ENCODE assay signal across 8 cellular contexts in genomic region chr5:39376293-39376714, GRCh38. TPM values are rescaled to one million over a fixed set of nuclear protein-coding genes. Genes with fewer than 3 reads are reported as not detected.
A peak's percentile ranks its signal among the peaks of the same experiment; 100 is the strongest.
DNase-seq lines count a peak whose midpoint lies in the region; ATAC-seq and TF ChIP-seq lines count a peak whose summit lies in the region.

No MANE protein-coding gene starts in this region.

- CTCF ChIA-PET in OCI-LY7 (lab: Charles Lee; ENCODE audit: unreplicated experiment) = interaction anchor here (0.7 to 2.5 kb wide), 4 partner anchors 8 to 172 kb away, joined by 3 to 10 read pairs (median 4); no protein-coding TSS in a partner anchor

- no peaks in the 10 kb centered on the region for H4K20me1 ChIP-seq in OCI-LY7 (ENCODE audit: insufficient read depth, low read length)

- WGBS in iPS DF 6.9 (ENCODE audit: insufficient coverage, insufficient read length) = no CpG with 5 or more reads among the region's 3 CpGs

- H3K4me3 ChIP-seq in OCI-LY7 (ENCODE audit: low read depth, low read length, poor library complexity, severe bottlenecking) = no peak overlapping the region
- no peak overlapping the region for H3K4me3 ChIP-seq in ascending aorta
- no peak overlapping the region for H3K4me3 ChIP-seq in iPS DF 6.9 (ENCODE audit: low read length)

- intact Hi-C loops in OCI-LY7 (cut with micrococcal nuclease; ENCODE audit: unreplicated experiment) = loop anchor here (2.0 to 10.0 kb wide), 2 partner anchors 162 to 170 kb away; partner anchors contain the start of gene FYB1
- intact Hi-C loops in ascending aorta (cut with DNase I) = loop anchor here (1.0 to 5.0 kb wide), 3 partner anchors 51 to 194 kb away; no protein-coding TSS in a partner anchor

- no peak overlapping the region for H2AFZ ChIP-seq in OCI-LY7 (ENCODE audit: low read length)

- H3K27ac ChIP-seq in OCI-LY7 (ENCODE audit: low read depth, low read length, poor library complexity, severe bottlenecking) = no peak overlapping the region
- no peak overlapping the region for H3K27ac ChIP-seq in ascending aorta
- no peak overlapping the region for H3K27ac ChIP-seq in iPS DF 6.9 (ENCODE audit: low read length)

- no TSS peak for BruUV-seq in OCI-LY7 (replicated peaks; lab: Mats Ljungman, UMichigan)

- no peaks in the 10 kb centered on the region for H3K9me3 ChIP-seq in OCI-LY7 (ENCODE audit: low read length)
- no peaks in the 10 kb centered on the region for H3K9me3 ChIP-seq in ascending aorta
- H3K9me3 ChIP-seq in iPS DF 6.9 (ENCODE audit: control insufficient read depth, insufficient read depth, low read length) = no peaks in the 10 kb centered on the region

- no peaks in the 10 kb centered on the region for H3K4me1 ChIP-seq in OCI-LY7 (ENCODE audit: insufficient read depth, low read length, poor library complexity, severe bottlenecking)
- no peaks in the 10 kb centered on the region for H3K4me1 ChIP-seq in ascending aorta
- H3K4me1 ChIP-seq in iPS DF 6.9 (ENCODE audit: control insufficient read depth, insufficient read depth, low read length) = peaks cover 1% of the 10 kb centered on the region; the same call in 1 of the 2 replicates

- DNase-seq in Daoy (ENCODE audit: low read depth) (peak; percentile 40), HuH-7 (ENCODE audit: low spot score) (peak; percentile 64), OCI-LY7 (ENCODE audit: low spot score) (peak; percentile 50), ascending aorta (ENCODE audit: low spot score in 2 of 2) (no peak), iPS DF 6.9 (ENCODE audit: low read depth, low spot score) (peak; percentile 41)
- peak; percentile 4 to 19 for DNase-seq in stimulated activated CD4-positive, alpha-beta T cell treated with anti-CD3 and anti-CD28 coated beads, Interleukin-15, amount 100 ng/mL, for 48 hours (ENCODE audit: low read depth in 2 of 2)
- DNase-seq in activated CD4-positive, CD25-positive, alpha-beta regulatory T cell (lab: John Stamatoyannopoulos, UW) = no peak

- H3K9me2 ChIP-seq in OCI-LY7 (ENCODE audit: insufficient read depth, low read length) = no peaks in the 10 kb centered on the region

- H3K27me3 ChIP-seq in ascending aorta (no peaks in the 10 kb centered on the region), iPS DF 6.9 (ENCODE audit: control insufficient read depth, insufficient read depth, low read length) (no peaks in the 10 kb centered on the region)

- TF ChIP-seq CTCF in OCI-LY7 (conservative IDR thresholded peaks at IDR 0.05; ENCODE audit: low read length) (peak; percentile 83), ascending aorta (IDR thresholded peaks at IDR 0.05) (peak; percentile 37 to 83 (median 72))

- H3K36me3 ChIP-seq in OCI-LY7 (ENCODE audit: insufficient read depth, low read length) = no peaks in the 10 kb centered on the region
- H3K36me3 ChIP-seq in ascending aorta = peaks cover 39 to 75% of the 10 kb centered on the region in 2 donors
- H3K36me3 ChIP-seq in iPS DF 6.9 (ENCODE audit: control insufficient read depth, insufficient read depth, low read length) = no peaks in the 10 kb centered on the region

- H3K4me2 ChIP-seq in OCI-LY7 (ENCODE audit: low read length) = no peak overlapping the region

- POLR2A ChIA-PET in OCI-LY7 (lab: Charles Lee) = interaction anchor here (0.5 to 1.0 kb wide), 7 partner anchors 9 to 1532 kb away, joined by 3 to 5 read pairs (median 4); no protein-coding TSS in a partner anchor

- no peaks in the 10 kb centered on the region for H3K79me2 ChIP-seq in OCI-LY7 (ENCODE audit: insufficient read depth, low read depth, low read length)

- peak; percentile 75 for ATAC-seq in GM21390 (IDR thresholded peaks at IDR 0.05; ENCODE audit: unreplicated experiment)

RNA-seq across cellular contexts. Expression of gene C9, which starts 12.0 kb away (rescaled TPM):
- total RNA-seq in Daoy (2014; rRNA removed; shearing (Covaris generic)) = not detected in 2 replicates
- 0.23 TPM in 1 of 2 replicates, not detected in the other for total RNA-seq in OCI-LY7 (2014; rRNA removed; shearing (Covaris generic))
- total RNA-seq in OCI-LY7 (2022) (not detected in 2 replicates), ascending aorta (0.96 TPM)

RNA-seq across cellular contexts. Expression of gene DAB2, which starts 48.5 kb away (rescaled TPM):
- total RNA-seq in Daoy (2014; rRNA removed; shearing (Covaris generic)) = 8.3 and 10.3 TPM in 2 replicates
- total RNA-seq in OCI-LY7 (2014; rRNA removed; shearing (Covaris generic)) = not detected in 2 replicates
- total RNA-seq in OCI-LY7 (2022) (0.40 TPM in 1 of 2 replicates, not detected in the other), ascending aorta (33.6 TPM)

Comparison
In these comparisons a context has a peak if more than half of its experiments do, and no peak if none do; other contexts are left out.
1. DNase-seq: peak in Daoy (single experiment), HuH-7 (single experiment), OCI-LY7 (single experiment), iPS DF 6.9 (single experiment) and stimulated activated CD4-positive, alpha-beta T cell treated with anti-CD3 and anti-CD28 coated beads, Interleukin-15, amount 100 ng/mL, for 48 hours (2 of 2); none in ascending aorta (0 of 2) and activated CD4-positive, CD25-positive, alpha-beta regulatory T cell (0 of 4).